ENCODE assay signal across 12 cellular contexts in genomic region chr18:57429607-57430165, GRCh38. TPM values are rescaled to one million over a fixed set of nuclear protein-coding genes. Genes with fewer than 3 reads are reported as not detected.
DNase-seq lines count a peak whose midpoint lies in the region; ATAC-seq and TF ChIP-seq lines count a peak whose summit lies in the region.
"Had no signal": no experiment of that assay in that cellular context is flagged by ENCODE, and none has a peak within 500 bp of the region (broad histone marks: within the 10 kb centered on the region; RNA-seq: fewer than 3 reads in every experiment).

No MANE protein-coding gene starts in this region.

- H4K8ac ChIP-seq in mesenchymal stem cell (ENCODE audit: low read length): no peak overlapping the region

- H3K9me3 ChIP-seq in mesenchymal stem cell (ENCODE audit: control insufficient read depth, low read length): peaks cover 4% of the 10 kb centered on the region

- H3K4me1 Mint-ChIP-seq in activated T-helper 1 cell treated with anti-CD3 and anti-CD28 coated beads, Interleukin-12 subunit alpha, Interleukin-12 subunit beta, Interleukin-2, Interleukin-4 antibody, amounts not matched to agents 30 ng/mL and 10 ng/mL and 1 ng/mL, durations not matched to agents 14 hours and 24 hours and 36 hours (ENCODE audit: low read depth): no peaks in the 10 kb centered on the region

- intact Hi-C loops in activated T-helper 1 cell treated with anti-CD3 and anti-CD28 coated beads, Interleukin-12 subunit alpha, Interleukin-12 subunit beta, Interleukin-2, Interleukin-4 antibody, amounts not matched to agents 30 ng/mL and 10 ng/mL and 1 ng/mL, durations not matched to agents 14 hours and 24 hours and 36 hours (cut with micrococcal nuclease): loop anchor here (5.0 to 10.0 kb wide), 3 partner anchors 77 to 1845 kb away; partner anchors contain the start of genes ATP8B1, ST8SIA3 and TCF4

- H3K4me3 Mint-ChIP-seq in activated T-helper 1 cell treated with anti-CD3 and anti-CD28 coated beads, Interleukin-12 subunit alpha, Interleukin-12 subunit beta, Interleukin-2, Interleukin-4 antibody, amounts not matched to agents 30 ng/mL and 10 ng/mL and 1 ng/mL, durations not matched to agents 14 hours and 24 hours and 36 hours: peak overlapping the region; percentile 22

- peaks cover 5% of the 10 kb centered on the region for H3K36me3 Mint-ChIP-seq in activated T-helper 1 cell treated with anti-CD3 and anti-CD28 coated beads, Interleukin-12 subunit alpha, Interleukin-12 subunit beta, Interleukin-2, Interleukin-4 antibody, amounts not matched to agents 30 ng/mL and 10 ng/mL and 1 ng/mL, durations not matched to agents 14 hours and 24 hours and 36 hours (ENCODE audit: low read depth)

- H3K4ac ChIP-seq in mesenchymal stem cell (ENCODE audit: low read depth in 1 of 2, low read length in 2 of 2): no peak overlapping the region

- no peak for ATAC-seq in HG02938 (IDR thresholded peaks at IDR 0.05; ENCODE audit: unreplicated experiment)

- peaks cover 8% of the 10 kb centered on the region for H3K9me3 Mint-ChIP-seq in activated T-helper 1 cell treated with anti-CD3 and anti-CD28 coated beads, Interleukin-12 subunit alpha, Interleukin-12 subunit beta, Interleukin-2, Interleukin-4 antibody, amounts not matched to agents 30 ng/mL and 10 ng/mL and 1 ng/mL, durations not matched to agents 14 hours and 24 hours and 36 hours

- H3K27ac Mint-ChIP-seq in activated T-helper 1 cell treated with anti-CD3 and anti-CD28 coated beads, Interleukin-12 subunit alpha, Interleukin-12 subunit beta, Interleukin-2, Interleukin-4 antibody, amounts not matched to agents 30 ng/mL and 10 ng/mL and 1 ng/mL, durations not matched to agents 14 hours and 24 hours and 36 hours: peak overlapping the region; percentile 35

- H3K27ac ChIP-seq in ACC112 (ENCODE audit: low read depth, low read length): no peak overlapping the region
- no peak overlapping the region for H3K27ac ChIP-seq in mesenchymal stem cell (ENCODE audit: low read length, poor library complexity, severe bottlenecking)
- H3K27ac ChIP-seq: C4-2B had no signal

- no peak overlapping the region for H4K91ac ChIP-seq in mesenchymal stem cell (ENCODE audit: low read length)

- no peak overlapping the region for H3K9ac ChIP-seq in mesenchymal stem cell (ENCODE audit: low read length)

- in situ Hi-C loops in G401 (cut with HindIII; ENCODE audit: low sequenced_read_pairs): no loop called here

- no peaks in the 10 kb centered on the region for H3K79me2 ChIP-seq in ACC112 (ENCODE audit: control insufficient read depth, insufficient read depth, low read length, unreplicated experiment)

- peak overlapping the region; percentile 31; the same call in 1 of the 2 replicates for H3K4me3 ChIP-seq in ACC112 (ENCODE audit: low read depth, low read length)
- no peak overlapping the region for H3K4me3 ChIP-seq in GM12865 (ENCODE audit: low read depth, low read length)
- H3K4me3 ChIP-seq in mesenchymal stem cell (ENCODE audit: insufficient read depth in 1 of 2, low read depth in 1 of 2, low read length in 2 of 2): peak overlapping the region in 1 of 2 experiments; percentile 43
- H3K4me3 ChIP-seq: lung had no signal

- WGBS in mesenchymal stem cell: 5% methylated on average over 11 of the region's 13 CpGs

- H3K4me1 ChIP-seq in ACC112 (ENCODE audit: control insufficient read depth, insufficient read depth, low read length, unreplicated experiment) (no peaks in the 10 kb centered on the region), mesenchymal stem cell (ENCODE audit: control insufficient read depth, insufficient read depth, low read depth, low read length) (peaks cover 16% of the 10 kb centered on the region)

- no peaks in the 10 kb centered on the region for H3K79me1 ChIP-seq in mesenchymal stem cell (replicated peaks; ENCODE audit: low read length, poor library complexity, severe bottlenecking)

- peak overlapping the region; percentile 29 for H3K4me2 ChIP-seq in mesenchymal stem cell (ENCODE audit: low read length, poor library complexity, severe bottlenecking)

- no peak for TF ChIP-seq CTCF in GM12865 (IDR thresholded peaks at IDR 0.05; ENCODE audit: insufficient read depth, low read depth, low read length, missing control alignments)

- peaks cover 71% of the 10 kb centered on the region for H3K27me3 Mint-ChIP-seq in activated T-helper 1 cell treated with anti-CD3 and anti-CD28 coated beads, Interleukin-12 subunit alpha, Interleukin-12 subunit beta, Interleukin-2, Interleukin-4 antibody, amounts not matched to agents 30 ng/mL and 10 ng/mL and 1 ng/mL, durations not matched to agents 14 hours and 24 hours and 36 hours (ENCODE audit: insufficient read depth)

- H2BK120ac ChIP-seq in mesenchymal stem cell (ENCODE audit: low read depth, low read length): no peak overlapping the region

- H3K18ac ChIP-seq in mesenchymal stem cell (ENCODE audit: low read depth in 1 of 2, low read length in 2 of 2): no peak overlapping the region

- no peak overlapping the region for H3K23ac ChIP-seq in mesenchymal stem cell (ENCODE audit: low read length in 2 of 2)

- H2BK12ac ChIP-seq in mesenchymal stem cell (ENCODE audit: low read length in 2 of 2): no peak overlapping the region

- H3K36me3 ChIP-seq in ACC112 (ENCODE audit: insufficient read depth, low read length) (no peaks in the 10 kb centered on the region), mesenchymal stem cell (ENCODE audit: control insufficient read depth in 1 of 2, insufficient read depth in 2 of 2, low read depth in 1 of 2, low read length in 2 of 2) (no peaks in the 10 kb centered on the region)

- H2AFZ ChIP-seq in ACC112 (ENCODE audit: low read length, unreplicated experiment) (no peak overlapping the region), mesenchymal stem cell (ENCODE audit: low read depth, low read length) (no peak overlapping the region)

- H2AK5ac ChIP-seq in mesenchymal stem cell (ENCODE audit: low read length, severe bottlenecking): no peak overlapping the region

- peak; percentile 52 for DNase-seq in GM12865 (ENCODE audit: low read depth)
- no peak for DNase-seq in activated T-helper 1 cell treated with anti-CD3 and anti-CD28 coated beads, Interleukin-12 subunit alpha, Interleukin-12 subunit beta, Interleukin-2, Interleukin-4 antibody, amounts not matched to agents 30 ng/mL and 10 ng/mL and 1 ng/mL, durations not matched to agents 14 hours and 24 hours and 36 hours (ENCODE audit: low spot score)
- DNase-seq in mesenchymal stem cell: no peak
- DNase-seq in G401 (ENCODE audit: low spot score): no peak
- no peak for DNase-seq in NK-92 (lab: John Stamatoyannopoulos, UW; ENCODE audit: unreplicated experiment)
- no peak for DNase-seq in SIG-M5 (lab: John Stamatoyannopoulos, UW)
- DNase-seq: activated effector memory CD4-positive, alpha-beta T cell treated with Interleukin-2 at 50 U/mL for 16 hours; foreskin melanocyte had no signal

- H2BK5ac ChIP-seq in mesenchymal stem cell (ENCODE audit: low read depth, low read length, poor library complexity, severe bottlenecking): no peak overlapping the region

- H3K27me3 ChIP-seq in ACC112 (ENCODE audit: insufficient read depth, low read length): peaks cover 94% of the 10 kb centered on the region
- H3K27me3 ChIP-seq in mesenchymal stem cell (ENCODE audit: control insufficient read depth in 1 of 2, insufficient read depth in 1 of 2, low read length in 2 of 2): peaks cover 86 to 100% of the 10 kb centered on the region in 2 experiments

- no peak overlapping the region for H2BK15ac ChIP-seq in mesenchymal stem cell (ENCODE audit: low read depth, poor library complexity, severe bottlenecking)

- H3K14ac ChIP-seq in mesenchymal stem cell (ENCODE audit: low read length in 2 of 2): no peak overlapping the region

RNA-seq across cellular contexts. Expression of gene ONECUT2, which starts 5.5 kb away (rescaled TPM):
- under 0.01 TPM in 1 of 2 replicates, not detected in the other for total RNA-seq in activated T-helper 1 cell treated with anti-CD3 and anti-CD28 coated beads, Interleukin-12 subunit alpha, Interleukin-12 subunit beta, Interleukin-2, Interleukin-4 antibody, amounts not matched to agents 30 ng/mL and 10 ng/mL and 1 ng/mL, durations not matched to agents 14 hours and 24 hours and 36 hours
- under 0.01 TPM for polyA plus RNA-seq in mesenchymal stem cell (2013, experiment 1 of 2)
- under 0.01 TPM for polyA plus RNA-seq in mesenchymal stem cell (2013, experiment 2 of 2)
- total RNA-seq in G401 (2014; rRNA removed; shearing (Covaris generic)): not detected in 2 replicates
